In genomic region chrX:8783100-8784098, GRCh38 we compare ENCODE assay signal across 9 cellular contexts. TPM values are rescaled to one million over a fixed set of nuclear protein-coding genes. Genes with fewer than 3 reads are reported as not detected.
DNase-seq lines count a peak whose midpoint lies in the region; ATAC-seq, FAIRE-seq and TF ChIP-seq lines count a peak whose summit lies in the region.
"Had no signal": no experiment of that assay in that cellular context is flagged by ENCODE, and none has a peak within 500 bp of the region (broad histone marks: within the 10 kb centered on the region; RNA-seq: fewer than 3 reads in every experiment).

No MANE protein-coding gene starts in this region.

- H3K27ac Mint-ChIP-seq in T-helper 2 cell treated with Interferon-gamma antibody and Interleukin-4, amounts not matched to agents 5 μg/mL and 100 μg/mL, for 36 hours: no peak overlapping the region
- H3K27ac Mint-ChIP-seq: brain had no signal

- H3K27me3 ChIP-seq in neutrophil: no peaks in the 10 kb centered on the region

- H3K4me3 ChIP-seq in choroid plexus epithelial cell (ENCODE audit: low read depth, low read length) (no peak overlapping the region), neutrophil (ENCODE audit: low read depth in 1 of 2, low read length in 1 of 2) (no peak overlapping the region)

- peak overlapping the region; percentile 32 for H3K4me3 Mint-ChIP-seq in T-helper 2 cell treated with Interferon-gamma antibody and Interleukin-4, amounts not matched to agents 5 μg/mL and 100 μg/mL, for 36 hours
- H3K4me3 Mint-ChIP-seq: brain had no signal

- H3K27ac ChIP-seq in C4-2B (no peak overlapping the region), neutrophil (no peak overlapping the region), RWPE1 (no peak overlapping the region)

- CTCF ChIA-PET in RWPE1 (lab: Yijun Ruan, JAX): interaction anchor here (0.6 kb wide), 1 partner anchor 55 kb away, joined by 3 read pairs; no protein-coding TSS in a partner anchor

- POLR2A ChIA-PET in RWPE1 (lab: Yijun Ruan, JAX; ENCODE audit: low non-redundant PET): no interaction called here

- H3K36me3 Mint-ChIP-seq in T-helper 2 cell treated with Interferon-gamma antibody and Interleukin-4, amounts not matched to agents 5 μg/mL and 100 μg/mL, for 36 hours (ENCODE audit: low read depth): no peaks in the 10 kb centered on the region
- H3K36me3 Mint-ChIP-seq: brain had no signal

- H3K27me3 Mint-ChIP-seq in T-helper 2 cell treated with Interferon-gamma antibody and Interleukin-4, amounts not matched to agents 5 μg/mL and 100 μg/mL, for 36 hours (ENCODE audit: low read depth): no peaks in the 10 kb centered on the region
- H3K27me3 Mint-ChIP-seq: brain had no signal

- H3K9me3 ChIP-seq in neutrophil: no peaks in the 10 kb centered on the region

- H3K4me1 ChIP-seq in neutrophil (ENCODE audit: control insufficient read depth in 1 of 2, insufficient read depth in 1 of 2, low read depth in 1 of 2, low read length in 1 of 2): no peaks in the 10 kb centered on the region

- peaks cover 3% of the 10 kb centered on the region for H3K4me1 Mint-ChIP-seq in T-helper 2 cell treated with Interferon-gamma antibody and Interleukin-4, amounts not matched to agents 5 μg/mL and 100 μg/mL, for 36 hours (ENCODE audit: low read depth)
- H3K4me1 Mint-ChIP-seq: brain had no signal

- DNase-seq in T-helper 2 cell treated with Interferon-gamma antibody and Interleukin-4, amounts not matched to agents 5 μg/mL and 100 μg/mL, for 36 hours (ENCODE audit: low spot score): peak; percentile 4
- DNase-seq in choroid plexus epithelial cell (ENCODE audit: low read depth) (peak; percentile 12), RWPE1 (ENCODE audit: low spot score) (no peak), GM12892 (ENCODE audit: insufficient read length) (no peak), NCI-H345 (lab: John Stamatoyannopoulos, UW) (no peak)

- no peak for FAIRE-seq in GM12892 (lab: Jason Lieb, UNC)

- peak; percentile 92 for ATAC-seq in GM21723 (IDR thresholded peaks at IDR 0.05; ENCODE audit: unreplicated experiment)

- no peak for TF ChIP-seq POLR2A in GM12892 (IDR thresholded peaks at IDR 0.05; ENCODE audit: low read depth, low read length)

- H3K36me3 ChIP-seq in neutrophil: no peaks in the 10 kb centered on the region

- TF ChIP-seq CTCF in C4-2B (conservative IDR thresholded peaks at IDR 0.05) (peak; percentile 72), choroid plexus epithelial cell (conservative IDR thresholded peaks at IDR 0.05; ENCODE audit: low read depth, low read length) (peak; percentile 44), neutrophil (IDR thresholded peaks at IDR 0.05) (peak; percentile 21), RWPE1 (conservative IDR thresholded peaks at IDR 0.05; ENCODE audit: low read depth) (no peak)

- H3K9me3 Mint-ChIP-seq in T-helper 2 cell treated with Interferon-gamma antibody and Interleukin-4, amounts not matched to agents 5 μg/mL and 100 μg/mL, for 36 hours: no peaks in the 10 kb centered on the region
- H3K9me3 Mint-ChIP-seq: brain had no signal

RNA-seq across cellular contexts. Expression of gene FAM9A, which starts 17.8 kb away (rescaled TPM):
- not detected for polyA plus RNA-seq in GM12892 (2012; ENCODE audit: missing spikeins)

RNA-seq across cellular contexts. Expression of gene ANOS1, which starts 51.5 kb away (rescaled TPM):
- not detected for polyA plus RNA-seq in GM12892 (2012; ENCODE audit: missing spikeins)

Comparison
In these comparisons a context has a peak if more than half of its experiments do, and no peak if none do; other contexts are left out.
1. DNase-seq: peak in T-helper 2 cell treated with Interferon-gamma antibody and Interleukin-4, amounts not matched to agents 5 μg/mL and 100 μg/mL, for 36 hours (single experiment) and choroid plexus epithelial cell (single experiment); none in RWPE1 (single experiment), GM12892 (single experiment) and NCI-H345 (single experiment).